ENCODE assay signal across 1 cellular context in the genomic region with DNA sequence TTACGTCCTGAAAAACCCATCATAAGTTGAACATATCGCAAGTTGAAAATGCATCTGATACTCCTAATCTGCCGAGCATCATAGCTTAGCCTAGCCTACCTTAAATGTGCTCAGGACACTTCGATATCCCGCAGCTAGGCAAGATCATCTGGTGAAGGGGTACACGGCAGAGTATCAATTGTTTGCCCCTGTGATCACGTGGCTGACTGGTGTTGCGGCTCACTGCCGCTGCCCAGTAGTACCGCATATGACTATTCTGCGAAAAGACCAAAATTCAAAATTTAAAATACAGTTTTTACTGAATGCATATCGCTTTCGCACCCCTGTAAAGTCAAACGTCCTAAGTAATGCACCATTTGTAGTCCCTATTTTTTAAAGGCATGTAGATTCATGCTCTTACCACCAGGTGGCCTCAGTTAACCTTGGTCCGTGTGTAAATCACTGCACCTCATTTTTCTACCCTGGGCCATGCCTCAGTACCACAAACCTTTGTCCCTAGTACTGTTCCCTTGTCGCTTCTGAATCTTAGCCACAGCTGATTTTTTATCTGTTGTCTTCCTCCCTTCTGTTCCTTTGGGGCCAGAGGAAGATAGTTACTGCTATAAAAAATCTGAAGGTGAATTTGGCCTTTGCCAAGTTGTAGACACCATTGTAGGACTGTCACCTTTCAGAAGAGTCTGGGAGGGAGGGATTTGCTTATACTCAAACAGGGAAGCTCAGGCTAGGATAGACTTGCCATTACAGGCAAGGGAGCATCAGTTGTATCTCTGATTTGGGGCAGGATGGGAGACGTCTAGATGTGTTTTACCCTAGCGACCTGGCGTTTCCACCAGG.
A peak's percentile ranks its signal among the peaks of the same experiment; 100 is the strongest.
TF ChIP-seq lines count a peak whose summit lies in the region.

No MANE protein-coding gene starts in this region.

TF ChIP-seq in K562, 482 proteins besides CTCF, POLR2A, EP300 and RAD21 (continued from another document and continues in another):
- TF ChIP-seq CHD1 (IDR thresholded peaks at IDR 0.05; ENCODE audit: low read length) (no peak), CREB3 (tag; conservative IDR thresholded peaks at IDR 0.05; ENCODE audit: low read depth) (no peak), CHAMP1 (IDR thresholded peaks at IDR 0.05) (peak; percentile 32; the same call in 1 of the 2 replicates), SIX5 (IDR thresholded peaks at IDR 0.05; ENCODE audit: borderline replicate concordance in 1 of 2, insufficient read depth in 1 of 2, low read depth in 1 of 2, low read length in 2 of 2) (no peak), CEBPB (tag; IDR thresholded peaks at IDR 0.05) (no peak), NFIX (CRISPR knock-in tag; IDR thresholded peaks at IDR 0.05; ENCODE audit: low read depth) (no peak), ESRRA (IDR thresholded peaks at IDR 0.05; ENCODE audit: borderline replicate concordance, low read depth) (0 out of 2 replicates have a peak, but pooled peaks have one; percentile 14), HDAC6 (IDR thresholded peaks at IDR 0.05; ENCODE audit: low read depth, low read length) (no peak), SMAD1 (IDR thresholded peaks at IDR 0.05; ENCODE audit: low read depth, low read length, partially characterized antibody) (peak; percentile 25), ZBTB1 (CRISPR knock-in tag; IDR thresholded peaks at IDR 0.05; ENCODE audit: borderline replicate concordance, low read depth) (no peak), KDM1A (IDR thresholded peaks at IDR 0.05) (peak; percentile 95 to 96), SRF (CRISPR knock-in tag; IDR thresholded peaks at IDR 0.05) (no peak), U2AF2 (optimal IDR thresholded peaks at IDR 0.05; ENCODE audit: low read depth, low read length) (no peak), MCM5 (IDR thresholded peaks at IDR 0.05; ENCODE audit: low read depth) (no peak), TCFL5 (CRISPR knock-in tag; conservative IDR thresholded peaks at IDR 0.05) (no peak), AFF1 (IDR thresholded peaks at IDR 0.05; ENCODE audit: low read depth in 1 of 2, partially characterized antibody in 2 of 2) (no peak), PHB (CRISPR knock-in tag; IDR thresholded peaks at IDR 0.05) (no peak), MGA (IDR thresholded peaks at IDR 0.05) (no peak), ESRRB (CRISPR knock-in tag; IDR thresholded peaks at IDR 0.05; ENCODE audit: borderline replicate concordance) (no peak), JUND (IDR thresholded peaks at IDR 0.05; ENCODE audit: borderline replicate concordance, low read depth, low read length) (peak; percentile 14; the same call in 1 of the 2 replicates), JUND (tag; IDR thresholded peaks at IDR 0.05; ENCODE audit: borderline replicate concordance, low read depth, low read length) (no peak), PTTG1 (tag; IDR thresholded peaks at IDR 0.05; ENCODE audit: low read depth) (no peak), HDAC1 (IDR thresholded peaks at IDR 0.05) (peak in 1 of 2 experiments; percentile 66; a peak in 2 of 4 replicates), NR4A1 (CRISPR knock-in tag; IDR thresholded peaks at IDR 0.05) (no peak), NR4A1 (tag; IDR thresholded peaks at IDR 0.05) (no peak), FIP1L1 (IDR thresholded peaks at IDR 0.05; ENCODE audit: low read depth, low read length, poor library complexity, severe bottlenecking) (no peak), ZNF282 (CRISPR knock-in tag; IDR thresholded peaks at IDR 0.05) (no peak), PHF21A (IDR thresholded peaks at IDR 0.05; ENCODE audit: borderline replicate concordance, low read depth) (peak; percentile 99), BMI1 (IDR thresholded peaks at IDR 0.05; ENCODE audit: low read length) (no peak)
- TF ChIP-seq, protein P1, sequence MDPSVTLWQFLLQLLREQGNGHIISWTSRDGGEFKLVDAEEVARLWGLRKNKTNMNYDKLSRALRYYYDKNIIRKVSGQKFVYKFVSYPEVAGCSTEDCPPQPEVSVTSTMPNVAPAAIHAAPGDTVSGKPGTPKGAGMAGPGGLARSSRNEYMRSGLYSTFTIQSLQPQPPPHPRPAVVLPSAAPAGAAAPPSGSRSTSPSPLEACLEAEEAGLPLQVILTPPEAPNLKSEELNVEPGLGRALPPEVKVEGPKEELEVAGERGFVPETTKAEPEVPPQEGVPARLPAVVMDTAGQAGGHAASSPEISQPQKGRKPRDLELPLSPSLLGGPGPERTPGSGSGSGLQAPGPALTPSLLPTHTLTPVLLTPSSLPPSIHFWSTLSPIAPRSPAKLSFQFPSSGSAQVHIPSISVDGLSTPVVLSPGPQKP (CRISPR knock-in tag; IDR thresholded peaks at IDR 0.05), result no peak
- TF ChIP-seq, protein P2, sequence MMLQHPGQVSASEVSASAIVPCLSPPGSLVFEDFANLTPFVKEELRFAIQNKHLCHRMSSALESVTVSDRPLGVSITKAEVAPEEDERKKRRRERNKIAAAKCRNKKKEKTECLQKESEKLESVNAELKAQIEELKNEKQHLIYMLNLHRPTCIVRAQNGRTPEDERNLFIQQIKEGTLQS (IDR thresholded peaks at IDR 0.05), result no peak
- TF ChIP-seq, protein P2 (CRISPR knock-in tag; conservative IDR thresholded peaks at IDR 0.05), result no peak
